ENCODE assay signal across 8 cellular contexts in the genomic region with DNA sequence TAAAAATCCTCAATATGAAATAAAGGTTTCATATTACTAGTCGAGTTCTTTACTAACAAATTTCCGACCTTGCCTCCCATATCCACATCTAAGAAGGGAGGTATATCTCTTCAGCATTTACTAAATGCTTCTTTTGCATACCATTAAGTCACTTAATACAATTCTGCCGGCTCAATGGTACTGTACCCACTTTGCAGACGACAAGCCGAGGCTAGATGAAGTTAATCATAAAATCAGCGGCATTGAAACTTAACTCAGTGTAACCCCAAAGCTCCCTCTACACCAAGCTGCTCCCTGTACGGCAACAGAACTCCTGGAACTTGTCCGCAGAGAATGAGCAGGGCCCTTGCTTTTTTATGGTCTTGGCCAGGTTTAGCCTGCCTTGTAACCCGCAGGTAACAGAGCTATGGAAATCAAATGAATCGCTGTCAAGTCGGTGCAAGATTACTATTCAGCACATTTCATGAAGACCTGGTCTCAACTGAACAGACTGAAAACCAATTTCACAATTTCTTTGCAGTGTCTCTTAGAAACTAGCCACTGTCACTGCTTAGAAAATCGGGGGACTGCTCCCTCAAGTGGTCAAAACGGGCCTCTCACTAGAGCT. TPM values are rescaled to one million over a fixed set of nuclear protein-coding genes. Genes with fewer than 3 reads are reported as not detected.
DNase-seq lines count a peak whose midpoint lies in the region; ATAC-seq and TF ChIP-seq lines count a peak whose summit lies in the region.

No MANE protein-coding gene starts in this region.

- POLR2A ChIA-PET in HEK293T (lab: Yijun Ruan, JAX): interaction anchor here (0.6 to 2.2 kb wide), 19 partner anchors 8 to 456 kb away, joined by 3 to 19 read pairs (median 6); a partner anchor contains a TSS

- no peaks in the 10 kb centered on the region for H3K27me3 ChIP-seq in heart left ventricle

- ATAC-seq in HG02588 (IDR thresholded peaks at IDR 0.05; ENCODE audit: unreplicated experiment) (peak; percentile 7), heart left ventricle (peak; percentile 12 to 30 (median 18)), HG02870 (IDR thresholded peaks at IDR 0.05; ENCODE audit: unreplicated experiment) (no peak)

- TF ChIP-seq POLR2A in heart left ventricle (IDR thresholded peaks at IDR 0.05): no peak

- TF ChIP-seq CTCF in GM12875 (IDR thresholded peaks at IDR 0.05; ENCODE audit: borderline replicate concordance, insufficient read depth, low read depth, low read length): no peak
- TF ChIP-seq CTCF in VCaP (conservative IDR thresholded peaks at IDR 0.05): no peak
- TF ChIP-seq CTCF in heart left ventricle (IDR thresholded peaks at IDR 0.05): no peak

- no peaks in the 10 kb centered on the region for H3K36me3 ChIP-seq in heart left ventricle

- H3K4me1 ChIP-seq in heart left ventricle: peaks cover 0 to 54% (median 22%) of the 10 kb centered on the region in 12 donors

- 2 to 3% (median 3%) methylated on average over 12 to 13 of the region's 13 CpGs for WGBS in heart left ventricle, 4 donors

- CTCF ChIA-PET in HEK293T (lab: Yijun Ruan, JAX): interaction anchor here (0.6 to 2.1 kb wide), 22 partner anchors 8 to 519 kb away, joined by 3 to 13 read pairs (median 6); a partner anchor contains a TSS

- H3K9me3 ChIP-seq in heart left ventricle: no peaks in the 10 kb centered on the region

- intact Hi-C loops in heart left ventricle (cut with DNase I): loop anchor here in 7 of 10 donors (1.0 to 10.0 kb wide), 7 partner anchors 200 to 422 kb away; a partner anchor contains a TSS

- peak overlapping the region; percentile 86 for H3K4me3 ChIP-seq in GM12875 (ENCODE audit: low read depth, low read length)
- H3K4me3 ChIP-seq in heart left ventricle: peak overlapping the region; percentile 35 to 79 (median 62)
- H3K4me3 ChIP-seq in skeletal muscle cell (ENCODE audit: low read depth, low read length): peak overlapping the region; percentile 93

- DNase-seq in heart left ventricle: peak in 1 of 5 donors; percentile 24
- DNase-seq in skeletal muscle cell (ENCODE audit: low read depth): no peak
- DNase-seq in HEK293T (ENCODE audit: extremely low spot score): no peak
- DNase-seq in NCI-H1417 (lab: John Stamatoyannopoulos, UW): no peak

- peak overlapping the region; percentile 79 for H3K27ac ChIP-seq in VCaP
- peak overlapping the region; percentile 72 to 93 (median 88) for H3K27ac ChIP-seq in heart left ventricle

TF ChIP-seq in HEK293T, 16 proteins besides CTCF, POLR2A, EP300 and RAD21:
- TF ChIP-seq HDGF (IDR thresholded peaks at IDR 0.05; ENCODE audit: borderline replicate concordance) (no peak), BHLHE40 (IDR thresholded peaks at IDR 0.05; ENCODE audit: borderline replicate concordance) (no peak), ARNT (IDR thresholded peaks at IDR 0.05) (no peak), ZNF384 (IDR thresholded peaks at IDR 0.05) (no peak)
- TF ChIP-seq, protein P1, sequence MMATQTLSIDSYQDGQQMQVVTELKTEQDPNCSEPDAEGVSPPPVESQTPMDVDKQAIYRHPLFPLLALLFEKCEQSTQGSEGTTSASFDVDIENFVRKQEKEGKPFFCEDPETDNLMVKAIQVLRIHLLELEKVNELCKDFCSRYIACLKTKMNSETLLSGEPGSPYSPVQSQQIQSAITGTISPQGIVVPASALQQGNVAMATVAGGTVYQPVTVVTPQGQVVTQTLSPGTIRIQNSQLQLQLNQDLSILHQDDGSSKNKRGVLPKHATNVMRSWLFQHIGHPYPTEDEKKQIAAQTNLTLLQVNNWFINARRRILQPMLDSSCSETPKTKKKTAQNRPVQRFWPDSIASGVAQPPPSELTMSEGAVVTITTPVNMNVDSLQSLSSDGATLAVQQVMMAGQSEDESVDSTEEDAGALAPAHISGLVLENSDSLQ (IDR thresholded peaks at IDR 0.05): no peak
TF ChIP-seq in HEK293T: peak in this region for 0.

RNA-seq across cellular contexts. Expression of a gene that starts 0.7 kb away (rescaled TPM):
- 10 to 100 TPM in 4 of 9 donors, 1 to 10 TPM in 5; 5.8 to 12.9 (median 9.5) TPM for total RNA-seq in heart left ventricle
- polyA plus RNA-seq in heart left ventricle: 1 to 10 TPM; 3.6 to 9.1 TPM

RNA-seq across cellular contexts. Expression of a gene that starts 0.9 kb away (rescaled TPM):
- 1 to 10 TPM in 1 of 9 donors, under 1 TPM in 7, not detected in 1; 0.20 to 6.2 (median 0.47) TPM for total RNA-seq in heart left ventricle
- under 1 TPM; 0.08 to 0.43 TPM for polyA plus RNA-seq in heart left ventricle
